Comparison of ENCODE assay signal across 11 cellular contexts in genomic region chr20:38196592-38196991, GRCh38. TPM values are rescaled to one million over a fixed set of nuclear protein-coding genes. Genes with fewer than 3 reads are reported as not detected.
DNase-seq lines count a peak whose midpoint lies in the region; ATAC-seq and TF ChIP-seq lines count a peak whose summit lies in the region.
"Had no signal": no experiment of that assay in that cellular context is flagged by ENCODE, and none has a peak within 500 bp of the region (broad histone marks: within the 10 kb centered on the region; RNA-seq: fewer than 3 reads in every experiment).

No MANE protein-coding gene starts in this region.

- no peaks in the 10 kb centered on the region for H4K20me1 ChIP-seq in osteoblast (ENCODE audit: insufficient read depth, low read length)

- H3K27me3 ChIP-seq in osteoblast (ENCODE audit: insufficient read depth, low read length), result no peaks in the 10 kb centered on the region

- no peaks in the 10 kb centered on the region for H3K79me2 ChIP-seq in osteoblast (ENCODE audit: insufficient read depth, low read length)

- H3K4me2 ChIP-seq in osteoblast (ENCODE audit: insufficient read depth, low read length), result no peak overlapping the region

- no peaks in the 10 kb centered on the region for H3K36me3 ChIP-seq in osteoblast (ENCODE audit: insufficient read depth, low read length)

- no peaks in the 10 kb centered on the region for H3K9me3 ChIP-seq in osteoblast (ENCODE audit: low read depth, low read length)

- DNase-seq in EL, result peak; percentile 88
- peak; percentile 86 for DNase-seq in SIG-M5 treated with dmso at 0.1 percent for 504 hours (lab: John Stamatoyannopoulos, UW; ENCODE audit: unreplicated experiment)
- DNase-seq in fibroblast of the conjunctiva (ENCODE audit: low read depth), result peak; percentile 86
- peak; percentile 95 for DNase-seq in osteoblast (ENCODE audit: insufficient read length, low spot score, missing footprints)
- DNase-seq in nucleus accumbens (lab: John Stamatoyannopoulos, UW), result no peak
- DNase-seq in cerebellar cortex (ENCODE audit: low spot score), result no peak
- DNase-seq: caudate nucleus; NCI-H2081 treated with DMSO at 0.1 percent for 48 hours; stimulated activated CD4-positive, alpha-beta T cell treated with anti-CD3 and anti-CD28 coated beads, Interleukin-12 subunit alpha, Interleukin-12 subunit beta, amount 100 ng/mL, for 4 hours had no signal

- peak overlapping the region; percentile 79 for H3K27ac ChIP-seq in osteoblast (ENCODE audit: low read depth, low read length)

- no peak overlapping the region for H2AFZ ChIP-seq in osteoblast (ENCODE audit: low read length)

- TF ChIP-seq CTCF in osteoblast (IDR thresholded peaks at IDR 0.05; ENCODE audit: extremely low read depth, low read depth, low read length), result no peak

- no peak overlapping the region for H3K4me3 ChIP-seq in osteoblast (ENCODE audit: insufficient read depth, low read length)

- H3K4me1 ChIP-seq in osteoblast (ENCODE audit: insufficient read depth, low read length), result peaks cover 53% of the 10 kb centered on the region

- ATAC-seq in GM21526 (IDR thresholded peaks at IDR 0.05; ENCODE audit: low FRiP score, unreplicated experiment), result no peak
- no peak for ATAC-seq in GM21390 (IDR thresholded peaks at IDR 0.05; ENCODE audit: unreplicated experiment)

RNA-seq across cellular contexts. Expression of gene TGM2, which starts 31.5 kb away (rescaled TPM):
- 78.2 and 137 TPM in 2 replicates for total RNA-seq in osteoblast

Comparison
In these comparisons a context has a peak if more than half of its experiments do, and no peak if none do; other contexts are left out.
1. DNase-seq: peak in EL (single experiment), SIG-M5 treated with dmso at 0.1 percent for 504 hours (single experiment), fibroblast of the conjunctiva (single experiment) and osteoblast (single experiment); none in nucleus accumbens (0 of 56) and cerebellar cortex (single experiment).